Comparison of ENCODE assay signal across 17 cellular contexts in genomic region chr6:93684339-93684738, GRCh38.
DNase-seq lines count a peak whose midpoint lies in the region; ATAC-seq and TF ChIP-seq lines count a peak whose summit lies in the region.
"Had no signal": no experiment of that assay in that cellular context is flagged by ENCODE, and none has a peak within 500 bp of the region (broad histone marks: within the 10 kb centered on the region; RNA-seq: fewer than 3 reads in every experiment).

No MANE protein-coding gene starts in this region.

- H3K27ac ChIP-seq in transverse colon: no peak overlapping the region

- no peaks in the 10 kb centered on the region for H3K36me3 ChIP-seq in transverse colon

- no peaks in the 10 kb centered on the region for H3K9me3 ChIP-seq in transverse colon

- 77% methylated on average over 1 of the region's 1 CpG; no CpG with 5 or more reads in 1 of the 2 donors for WGBS in transverse colon (ENCODE audit: low coverage in 1 of 2), 2 donors

- no peaks in the 10 kb centered on the region for H3K27me3 ChIP-seq in transverse colon

- ATAC-seq in HG03342 (IDR thresholded peaks at IDR 0.05; ENCODE audit: unreplicated experiment): no peak
- no peak for ATAC-seq in HG02970 (IDR thresholded peaks at IDR 0.05; ENCODE audit: low FRiP score, unreplicated experiment)
- ATAC-seq: GM23338, Panc1 had no signal

- in situ Hi-C loops in transverse colon (cut with MboI; ENCODE audit: low pct_ligation_motif_present in 1 of 4, low pct_unique_long_range_greater_than_20kb in 1 of 4, low sequenced_read_pairs in 3 of 4): no loop called here

- no peak for TF ChIP-seq CTCF in transverse colon (IDR thresholded peaks at IDR 0.05)

- H3K4me3 ChIP-seq in transverse colon: no peak overlapping the region
- H3K4me3 ChIP-seq: GM23338 had no signal

- DNase-seq in H4 (ENCODE audit: low spot score): peak; percentile 11
- DNase-seq in NCI-H69 (lab: John Stamatoyannopoulos, UW): peak; percentile 55
- peak; percentile 86 for DNase-seq in kidney tubule cell (ENCODE audit: low spot score)
- peak; percentile 26 for DNase-seq in transverse colon
- no peak for DNase-seq in NCI-H524 (lab: John Stamatoyannopoulos, UW)
- DNase-seq: CD4-positive, CD25-positive, alpha-beta regulatory T cell; DND-41; GDM1; IMR-90; Kasumi-1; NCI-H1105 treated with DMSO at 0.1 percent for 48 hours; NCI-H187; NCI-H510A treated with DMSO at 0.1 percent for 48 hours had no signal

- intact Hi-C loops in transverse colon (cut with DNase I; ENCODE audit: low total_unique reads): no loop called here

- no peak for TF ChIP-seq POLR2A in transverse colon (IDR thresholded peaks at IDR 0.05)

- no peaks in the 10 kb centered on the region for H3K4me1 ChIP-seq in transverse colon

- TF ChIP-seq EP300 in transverse colon (IDR thresholded peaks at IDR 0.05; ENCODE audit: low read depth): no peak

Comparison
In these comparisons a context has a peak if more than half of its experiments do, and no peak if none do; other contexts are left out.
1. DNase-seq: peak in H4 (single experiment), NCI-H69 (single experiment), kidney tubule cell (single experiment) and transverse colon (single experiment); none in NCI-H524 (0 of 2).